33 cellular contexts compared by ENCODE assay signal in the genomic region with DNA sequence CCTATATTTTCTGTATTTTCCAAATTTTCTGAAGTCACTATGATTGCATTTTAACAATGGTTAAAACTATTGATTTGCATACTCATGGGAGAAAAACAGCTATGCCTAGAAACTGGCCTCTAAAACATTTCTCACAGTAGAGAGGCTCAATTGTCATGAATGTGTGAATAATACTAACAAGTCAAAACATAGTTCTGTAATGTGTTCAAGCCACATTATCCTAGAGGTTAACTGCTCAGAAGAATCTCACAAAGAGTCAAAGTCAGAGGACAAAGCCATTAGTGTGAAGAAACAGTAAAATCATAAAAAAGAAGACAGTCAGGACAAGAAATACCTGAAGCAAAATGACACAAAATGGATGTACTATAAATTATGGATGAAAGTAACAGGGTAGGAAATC. TPM values are rescaled to one million over a fixed set of nuclear protein-coding genes. Genes with fewer than 3 reads are reported as not detected.
"Had no signal": no experiment of that assay in that cellular context is flagged by ENCODE, and none has a peak within 500 bp of the region (broad histone marks: within the 10 kb centered on the region; RNA-seq: fewer than 3 reads in every experiment).

No MANE protein-coding gene starts in this region.

- H3K4me1 Mint-ChIP-seq: activated naive CD4-positive, alpha-beta T cell treated with anti-CD3 and anti-CD28 coated beads, Interleukin-2, amount 50 U/mL, for 24 hours; activated T-helper 17 cell treated with anti-CD3 and anti-CD28 coated beads, Interleukin-2, amount 50 U/mL, for 72 hours; central memory CD8-positive, alpha-beta T cell; endodermal cell had no signal

- H3K27me3 Mint-ChIP-seq: activated CD8-positive, alpha-beta T cell treated with anti-CD3 and anti-CD28 coated beads for 36 hours; activated naive CD4-positive, alpha-beta T cell treated with anti-CD3 and anti-CD28 coated beads, Interleukin-2, amount 50 U/mL, for 24 hours; activated naive CD8-positive, alpha-beta T cell treated with anti-CD3 and anti-CD28 coated beads for 36 hours; activated naive CD8-positive, alpha-beta T cell treated with anti-CD3 and anti-CD28 coated beads, Interleukin-2, amount 50 U/mL, for 24 hours; activated T-helper 17 cell treated with anti-CD3 and anti-CD28 coated beads, Interleukin-2, amount 50 U/mL, for 72 hours; central memory CD8-positive, alpha-beta T cell; dendritic cell treated with granulocyte-macrophage colony-stimulating factor and Interleukin-4, amounts not matched to agents 40 ng/mL and 50 ng/mL, for 4 days; T-helper 17 cell had no signal

- DNase-seq: activated CD4-positive, alpha-beta T cell treated with anti-CD3 and anti-CD28 coated beads for 48 hours; activated CD4-positive, alpha-beta T cell treated with anti-CD3 and anti-CD28 coated beads, Interleukin-2, amount 50 U/mL, for 1 hour; activated CD4-positive, alpha-beta T cell treated with anti-CD3 and anti-CD28 coated beads, Interleukin-2, amount 50 U/mL, for 48 hours; activated CD4-positive, CD25-positive, alpha-beta regulatory T cell; activated CD4-positive, CD25-positive, alpha-beta regulatory T cell treated with anti-CD3 and anti-CD28 coated beads, Interleukin-2, amount 50 U/mL, for 72 hours; activated CD8-positive, alpha-beta memory T cell treated with anti-CD3 and anti-CD28 coated beads for 24 hours; activated CD8-positive, alpha-beta T cell treated with anti-CD3 and anti-CD28 coated beads for 36 hours; activated effector memory CD4-positive, alpha-beta T cell treated with anti-CD3 and anti-CD28 coated beads, Interleukin-2, amount 50 U/mL, for 16 hours; activated naive CD4-positive, alpha-beta T cell treated with anti-CD3 and anti-CD28 coated beads for 36 hours; activated naive CD8-positive, alpha-beta T cell treated with anti-CD3 and anti-CD28 coated beads for 36 hours; activated naive CD8-positive, alpha-beta T cell treated with anti-CD3 and anti-CD28 coated beads, Interleukin-2, amount 50 U/mL, for 24 hours; activated T-cell treated with anti-CD3 and anti-CD28 coated beads, Interleukin-2, amount 50 U/mL, for 4 hours; adrenal gland; amygdala; aorta; body of pancreas; dorsolateral prefrontal cortex; effector memory CD4-positive, alpha-beta T cell; endodermal cell; esophagus squamous epithelium; head of caudate nucleus; T-helper 1 cell; T-helper 17 cell; T1000; WERI-Rb-1 had no signal

- H3K27ac ChIP-seq: adrenal gland, body of pancreas, coronary artery, esophagus squamous epithelium, WERI-Rb-1 had no signal

- H3K9me3 Mint-ChIP-seq: central memory CD8-positive, alpha-beta T cell; dendritic cell treated with granulocyte-macrophage colony-stimulating factor and Interleukin-4, amounts not matched to agents 40 ng/mL and 50 ng/mL, for 4 days had no signal

- H3K27ac Mint-ChIP-seq: activated CD8-positive, alpha-beta T cell treated with anti-CD3 and anti-CD28 coated beads for 36 hours; activated naive CD4-positive, alpha-beta T cell treated with anti-CD3 and anti-CD28 coated beads for 36 hours; activated naive CD4-positive, alpha-beta T cell treated with anti-CD3 and anti-CD28 coated beads, Interleukin-2, amount 50 U/mL, for 24 hours; activated naive CD8-positive, alpha-beta T cell treated with anti-CD3 and anti-CD28 coated beads for 36 hours; activated naive CD8-positive, alpha-beta T cell treated with anti-CD3 and anti-CD28 coated beads, Interleukin-2, amount 50 U/mL, for 24 hours; activated T-helper 17 cell treated with anti-CD3 and anti-CD28 coated beads, Interleukin-2, amount 50 U/mL, for 72 hours; dendritic cell treated with granulocyte-macrophage colony-stimulating factor and Interleukin-4, amounts not matched to agents 40 ng/mL and 50 ng/mL, for 4 days; endodermal cell; T-helper 17 cell had no signal

- H3K4me3 Mint-ChIP-seq: activated CD8-positive, alpha-beta T cell treated with anti-CD3 and anti-CD28 coated beads for 36 hours; activated naive CD4-positive, alpha-beta T cell treated with anti-CD3 and anti-CD28 coated beads for 36 hours; activated naive CD4-positive, alpha-beta T cell treated with anti-CD3 and anti-CD28 coated beads, Interleukin-2, amount 50 U/mL, for 24 hours; activated naive CD8-positive, alpha-beta T cell treated with anti-CD3 and anti-CD28 coated beads for 36 hours; activated naive CD8-positive, alpha-beta T cell treated with anti-CD3 and anti-CD28 coated beads, Interleukin-2, amount 50 U/mL, for 24 hours; activated T-cell treated with anti-CD3 and anti-CD28 coated beads, Interleukin-2, amount 50 U/mL, for 4 hours; activated T-helper 17 cell treated with anti-CD3 and anti-CD28 coated beads, Interleukin-2, amount 50 U/mL, for 72 hours; central memory CD8-positive, alpha-beta T cell; dendritic cell treated with granulocyte-macrophage colony-stimulating factor and Interleukin-4, amounts not matched to agents 40 ng/mL and 50 ng/mL, for 4 days; endodermal cell; T-helper 17 cell; T-helper 2 cell treated with Interferon-gamma antibody and Interleukin-4, amounts not matched to agents 5 μg/mL and 100 μg/mL, for 36 hours had no signal

- ATAC-seq: activated CD8-positive, alpha-beta T cell treated with anti-CD3 and anti-CD28 coated beads for 36 hours; activated naive CD8-positive, alpha-beta T cell treated with anti-CD3 and anti-CD28 coated beads, Interleukin-2, amount 50 U/mL, for 24 hours; activated T-cell treated with anti-CD3 and anti-CD28 coated beads, Interleukin-2, amount 50 U/mL, for 4 hours; activated T-helper 17 cell treated with anti-CD3 and anti-CD28 coated beads, Interleukin-2, amount 50 U/mL, for 72 hours; body of pancreas; T-helper 17 cell had no signal

- FAIRE-seq: frontal cortex had no signal

- H3K27me3 ChIP-seq: adrenal gland, body of pancreas, dorsolateral prefrontal cortex, esophagus squamous epithelium had no signal

- H3K4me3 ChIP-seq: adrenal gland, body of pancreas, coronary artery, dorsolateral prefrontal cortex, esophagus squamous epithelium had no signal

- H3K4me1 ChIP-seq: body of pancreas had no signal

- H3K9me3 ChIP-seq: adrenal gland, body of pancreas, esophagus squamous epithelium had no signal

RNA-seq across cellular contexts. Expression of a gene that starts 12.5 kb away (rescaled TPM):
- total RNA-seq: endodermal cell, fibroblast of villous mesenchyme had no signal
